ENCODE assay signal across 24 cellular contexts in genomic region chr3:99483841-99484240, GRCh38.
"Had no signal": no experiment of that assay in that cellular context is flagged by ENCODE, and none has a peak within 500 bp of the region (broad histone marks: within the 10 kb centered on the region; RNA-seq: fewer than 3 reads in every experiment).

No MANE protein-coding gene starts in this region.

- H3K4me3 ChIP-seq: left ventricle myocardium inferior, lung, neural progenitor cell, ovary, right atrium auricular region, right lobe of liver, smooth muscle cell, tibial nerve, uterus had no signal

- H3K9me3 ChIP-seq: neutrophil, ovary, right lobe of liver, uterus had no signal

- H3K27ac ChIP-seq: left ventricle myocardium inferior, neural progenitor cell, neutrophil, ovary, right atrium auricular region, right lobe of liver, tibial nerve, uterus had no signal

- DNase-seq: islet precursor cell; left ventricle myocardium inferior; mesendoderm; naive B cell; natural killer cell; nephron progenitor cell; occipital lobe; ovary; right lobe of liver; stimulated activated CD4-positive, alpha-beta T cell treated with anti-CD3 and anti-CD28 coated beads, Interleukin-1b, Interleukin-23, amount 100 ng/mL, for 48 hours; stimulated activated CD4-positive, alpha-beta T cell treated with anti-CD3 and anti-CD28 coated beads, Interleukin-2, amount 100 ng/mL, for 48 hours; stimulated activated CD4-positive, alpha-beta T cell treated with anti-CD3 and anti-CD28 coated beads, Interleukin-4, amount 100 ng/mL, for 4 hours; stimulated activated CD8-positive, alpha-beta memory T cell treated with anti-CD3 and anti-CD28 coated beads, Interleukin-4, amount 100 ng/mL, for 48 hours; stimulated activated naive CD4-positive, alpha-beta T cell treated with Interleukin-2 at 50 U/mL for 16 hours; stimulated activated naive CD8-positive, alpha-beta T cell treated with anti-CD3 and anti-CD28 coated beads, Interleukin-15, amount 100 ng/mL, for 72 hours; substantia nigra; uterus had no signal

- H3K36me3 ChIP-seq: left ventricle myocardium inferior, neural progenitor cell, neutrophil, ovary, right atrium auricular region, right lobe of liver, tibial nerve, uterus had no signal

- H2AFZ ChIP-seq: neural progenitor cell had no signal

- H3K9ac ChIP-seq: neural progenitor cell had no signal

- H3K4me2 ChIP-seq: neural progenitor cell, smooth muscle cell had no signal

- ATAC-seq: natural killer cell; right lobe of liver; stimulated activated memory B cell treated with anti-CD40 and anti-IgM and Interleukin-4, amounts not matched to agents 10 μg/mL and 1 μg/mL and 100 μg/mL, for 72 hours; stimulated activated naive CD8-positive, alpha-beta T cell treated with anti-CD3 and anti-CD28 coated beads, Interleukin-15, amount 100 ng/mL, for 72 hours had no signal

- H3K4me1 ChIP-seq: left ventricle myocardium inferior, right atrium auricular region, right lobe of liver, tibial nerve, uterus had no signal

- H3K27me3 ChIP-seq: neural progenitor cell, neutrophil, ovary, right atrium auricular region, right lobe of liver, tibial nerve, uterus had no signal
